In genomic region chr2:67733517-67733916, GRCh38 we compare ENCODE assay signal across 1 cellular context.
TF ChIP-seq lines count a peak whose summit lies in the region.

No MANE protein-coding gene starts in this region.

TF ChIP-seq in GM23338, 12 proteins besides CTCF, POLR2A, EP300 and RAD21 (continued from another document):
- TF ChIP-seq, protein P1, sequence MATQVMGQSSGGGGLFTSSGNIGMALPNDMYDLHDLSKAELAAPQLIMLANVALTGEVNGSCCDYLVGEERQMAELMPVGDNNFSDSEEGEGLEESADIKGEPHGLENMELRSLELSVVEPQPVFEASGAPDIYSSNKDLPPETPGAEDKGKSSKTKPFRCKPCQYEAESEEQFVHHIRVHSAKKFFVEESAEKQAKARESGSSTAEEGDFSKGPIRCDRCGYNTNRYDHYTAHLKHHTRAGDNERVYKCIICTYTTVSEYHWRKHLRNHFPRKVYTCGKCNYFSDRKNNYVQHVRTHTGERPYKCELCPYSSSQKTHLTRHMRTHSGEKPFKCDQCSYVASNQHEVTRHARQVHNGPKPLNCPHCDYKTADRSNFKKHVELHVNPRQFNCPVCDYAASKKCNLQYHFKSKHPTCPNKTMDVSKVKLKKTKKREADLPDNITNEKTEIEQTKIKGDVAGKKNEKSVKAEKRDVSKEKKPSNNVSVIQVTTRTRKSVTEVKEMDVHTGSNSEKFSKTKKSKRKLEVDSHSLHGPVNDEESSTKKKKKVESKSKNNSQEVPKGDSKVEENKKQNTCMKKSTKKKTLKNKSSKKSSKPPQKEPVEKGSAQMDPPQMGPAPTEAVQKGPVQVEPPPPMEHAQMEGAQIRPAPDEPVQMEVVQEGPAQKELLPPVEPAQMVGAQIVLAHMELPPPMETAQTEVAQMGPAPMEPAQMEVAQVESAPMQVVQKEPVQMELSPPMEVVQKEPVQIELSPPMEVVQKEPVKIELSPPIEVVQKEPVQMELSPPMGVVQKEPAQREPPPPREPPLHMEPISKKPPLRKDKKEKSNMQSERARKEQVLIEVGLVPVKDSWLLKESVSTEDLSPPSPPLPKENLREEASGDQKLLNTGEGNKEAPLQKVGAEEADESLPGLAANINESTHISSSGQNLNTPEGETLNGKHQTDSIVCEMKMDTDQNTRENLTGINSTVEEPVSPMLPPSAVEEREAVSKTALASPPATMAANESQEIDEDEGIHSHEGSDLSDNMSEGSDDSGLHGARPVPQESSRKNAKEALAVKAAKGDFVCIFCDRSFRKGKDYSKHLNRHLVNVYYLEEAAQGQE (IDR thresholded peaks at IDR 0.05; ENCODE audit: unreplicated experiment), result no peak
- TF ChIP-seq ZNF331 (CRISPR knock-in tag; IDR thresholded peaks at IDR 0.05; ENCODE audit: low read depth), result no peak
- no peak for TF ChIP-seq EZH2 (IDR thresholded peaks at IDR 0.05; ENCODE audit: low read depth, unreplicated experiment)
- TF ChIP-seq CREB1 (CRISPR knock-in tag; IDR thresholded peaks at IDR 0.05; ENCODE audit: low read depth), result no peak
- no peak for TF ChIP-seq POLR2AphosphoS5 (IDR thresholded peaks at IDR 0.05; ENCODE audit: low read depth)
- no peak for TF ChIP-seq ETS1 (IDR thresholded peaks at IDR 0.05)
- TF ChIP-seq, protein P2, sequence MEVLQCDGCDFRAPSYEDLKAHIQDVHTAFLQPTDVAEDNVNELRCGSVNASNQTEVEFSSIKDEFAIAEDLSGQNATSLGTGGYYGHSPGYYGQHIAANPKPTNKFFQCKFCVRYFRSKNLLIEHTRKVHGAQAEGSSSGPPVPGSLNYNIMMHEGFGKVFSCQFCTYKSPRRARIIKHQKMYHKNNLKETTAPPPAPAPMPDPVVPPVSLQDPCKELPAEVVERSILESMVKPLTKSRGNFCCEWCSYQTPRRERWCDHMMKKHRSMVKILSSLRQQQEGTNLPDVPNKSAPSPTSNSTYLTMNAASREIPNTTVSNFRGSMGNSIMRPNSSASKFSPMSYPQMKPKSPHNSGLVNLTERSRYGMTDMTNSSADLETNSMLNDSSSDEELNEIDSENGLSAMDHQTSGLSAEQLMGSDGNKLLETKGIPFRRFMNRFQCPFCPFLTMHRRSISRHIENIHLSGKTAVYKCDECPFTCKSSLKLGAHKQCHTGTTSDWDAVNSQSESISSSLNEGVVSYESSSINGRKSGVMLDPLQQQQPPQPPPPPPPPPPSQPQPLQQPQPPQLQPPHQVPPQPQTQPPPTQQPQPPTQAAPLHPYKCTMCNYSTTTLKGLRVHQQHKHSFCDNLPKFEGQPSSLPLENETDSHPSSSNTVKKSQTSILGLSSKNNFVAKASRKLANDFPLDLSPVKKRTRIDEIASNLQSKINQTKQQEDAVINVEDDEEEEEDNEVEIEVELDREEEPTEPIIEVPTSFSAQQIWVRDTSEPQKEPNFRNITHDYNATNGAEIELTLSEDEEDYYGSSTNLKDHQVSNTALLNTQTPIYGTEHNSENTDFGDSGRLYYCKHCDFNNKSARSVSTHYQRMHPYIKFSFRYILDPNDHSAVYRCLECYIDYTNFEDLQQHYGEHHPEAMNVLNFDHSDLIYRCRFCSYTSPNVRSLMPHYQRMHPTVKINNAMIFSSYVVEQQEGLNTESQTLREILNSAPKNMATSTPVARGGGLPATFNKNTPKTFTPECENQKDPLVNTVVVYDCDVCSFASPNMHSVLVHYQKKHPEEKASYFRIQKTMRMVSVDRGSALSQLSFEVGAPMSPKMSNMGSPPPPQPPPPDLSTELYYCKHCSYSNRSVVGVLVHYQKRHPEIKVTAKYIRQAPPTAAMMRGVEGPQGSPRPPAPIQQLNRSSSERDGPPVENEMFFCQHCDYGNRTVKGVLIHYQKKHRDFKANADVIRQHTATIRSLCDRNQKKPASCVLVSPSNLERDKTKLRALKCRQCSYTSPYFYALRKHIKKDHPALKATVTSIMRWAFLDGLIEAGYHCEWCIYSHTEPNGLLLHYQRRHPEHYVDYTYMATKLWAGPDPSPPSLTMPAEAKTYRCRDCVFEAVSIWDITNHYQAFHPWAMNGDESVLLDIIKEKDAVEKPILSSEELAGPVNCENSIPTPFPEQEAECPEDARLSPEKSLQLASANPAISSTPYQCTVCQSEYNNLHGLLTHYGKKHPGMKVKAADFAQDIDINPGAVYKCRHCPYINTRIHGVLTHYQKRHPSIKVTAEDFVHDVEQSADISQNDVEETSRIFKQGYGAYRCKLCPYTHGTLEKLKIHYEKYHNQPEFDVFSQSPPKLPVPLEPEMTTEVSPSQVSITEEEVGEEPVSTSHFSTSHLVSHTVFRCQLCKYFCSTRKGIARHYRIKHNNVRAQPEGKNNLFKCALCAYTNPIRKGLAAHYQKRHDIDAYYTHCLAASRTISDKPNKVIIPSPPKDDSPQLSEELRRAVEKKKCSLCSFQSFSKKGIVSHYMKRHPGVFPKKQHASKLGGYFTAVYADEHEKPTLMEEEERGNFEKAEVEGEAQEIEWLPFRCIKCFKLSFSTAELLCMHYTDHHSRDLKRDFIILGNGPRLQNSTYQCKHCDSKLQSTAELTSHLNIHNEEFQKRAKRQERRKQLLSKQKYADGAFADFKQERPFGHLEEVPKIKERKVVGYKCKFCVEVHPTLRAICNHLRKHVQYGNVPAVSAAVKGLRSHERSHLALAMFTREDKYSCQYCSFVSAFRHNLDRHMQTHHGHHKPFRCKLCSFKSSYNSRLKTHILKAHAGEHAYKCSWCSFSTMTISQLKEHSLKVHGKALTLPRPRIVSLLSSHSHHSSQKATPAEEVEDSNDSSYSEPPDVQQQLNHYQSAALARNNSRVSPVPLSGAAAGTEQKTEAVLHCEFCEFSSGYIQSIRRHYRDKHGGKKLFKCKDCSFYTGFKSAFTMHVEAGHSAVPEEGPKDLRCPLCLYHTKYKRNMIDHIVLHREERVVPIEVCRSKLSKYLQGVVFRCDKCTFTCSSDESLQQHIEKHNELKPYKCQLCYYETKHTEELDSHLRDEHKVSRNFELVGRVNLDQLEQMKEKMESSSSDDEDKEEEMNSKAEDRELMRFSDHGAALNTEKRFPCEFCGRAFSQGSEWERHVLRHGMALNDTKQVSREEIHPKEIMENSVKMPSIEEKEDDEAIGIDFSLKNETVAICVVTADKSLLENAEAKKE (CRISPR knock-in tag; IDR thresholded peaks at IDR 0.05), result no peak
- TF ChIP-seq STAT1 (IDR thresholded peaks at IDR 0.05; ENCODE audit: unreplicated experiment), result no peak
- TF ChIP-seq JUNB (IDR thresholded peaks at IDR 0.05; ENCODE audit: unreplicated experiment), result no peak
- TF ChIP-seq EZH2phosphoT487 (IDR thresholded peaks at IDR 0.05; ENCODE audit: unreplicated experiment), result no peak
TF ChIP-seq in GM23338: peak in this region for 0.
